Comparison of ENCODE assay signal across 1 cellular context in genomic region chr9:133058550-133059320, GRCh38.
TF ChIP-seq lines count a peak whose summit lies in the region.

No MANE protein-coding gene starts in this region.

TF ChIP-seq in K562, 482 proteins besides CTCF, POLR2A, EP300 and RAD21 (continued from another document and continues in another):
- TF ChIP-seq STAT6 (CRISPR knock-in tag; IDR thresholded peaks at IDR 0.05) = no peak
- peak in 1 of 2 experiments; percentile 85; a peak in 2 of 4 replicates for TF ChIP-seq MLLT1 (IDR thresholded peaks at IDR 0.05)
- TF ChIP-seq BCL6 (CRISPR knock-in tag; IDR thresholded peaks at IDR 0.05) = no peak
- no peak for TF ChIP-seq HMG20A (CRISPR knock-in tag; conservative IDR thresholded peaks at IDR 0.05)
- no peak for TF ChIP-seq TEAD1 (CRISPR knock-in tag; IDR thresholded peaks at IDR 0.05)
- no peak for TF ChIP-seq MIER1 (IDR thresholded peaks at IDR 0.05; ENCODE audit: low read depth)
- no peak for TF ChIP-seq BRD9 (IDR thresholded peaks at IDR 0.05; ENCODE audit: low read depth, partially characterized antibody)
- peak; percentile 58; the same call in 1 of the 2 replicates for TF ChIP-seq JUND (IDR thresholded peaks at IDR 0.05; ENCODE audit: borderline replicate concordance, low read depth, low read length)
- TF ChIP-seq JUND (tag; IDR thresholded peaks at IDR 0.05; ENCODE audit: borderline replicate concordance, low read depth, low read length) = peak; percentile 60; the same call in 1 of the 3 replicates
- TF ChIP-seq ZNF717 (CRISPR knock-in tag; IDR thresholded peaks at IDR 0.05) = no peak
- no peak for TF ChIP-seq ZNF217 (CRISPR knock-in tag; IDR thresholded peaks at IDR 0.05)
- TF ChIP-seq ZNF740 (CRISPR knock-in tag; IDR thresholded peaks at IDR 0.05) = no peak
- TF ChIP-seq ZNF740 (tag; IDR thresholded peaks at IDR 0.05) = no peak
- TF ChIP-seq PPARD (CRISPR knock-in tag; IDR thresholded peaks at IDR 0.05) = no peak
- no peak for TF ChIP-seq ZNF696 (CRISPR knock-in tag; conservative IDR thresholded peaks at IDR 0.05)
- no peak for TF ChIP-seq GTF2E2 (tag; IDR thresholded peaks at IDR 0.05)
- no peak for TF ChIP-seq ZFX (CRISPR knock-in tag; IDR thresholded peaks at IDR 0.05)
- no peak for TF ChIP-seq POLR3A (IDR thresholded peaks at IDR 0.05; ENCODE audit: borderline replicate concordance, extremely low read depth, insufficient read depth, insufficient read length)
- no peak for TF ChIP-seq THRAP3 (IDR thresholded peaks at IDR 0.05; ENCODE audit: borderline replicate concordance)
- no peak for TF ChIP-seq PYGO2 (tag; IDR thresholded peaks at IDR 0.05)
- no peak for TF ChIP-seq ZFPM2 (CRISPR knock-in tag; IDR thresholded peaks at IDR 0.05)
- no peak for TF ChIP-seq SREBF2 (CRISPR knock-in tag; IDR thresholded peaks at IDR 0.05)
- TF ChIP-seq HLTF (IDR thresholded peaks at IDR 0.05) = no peak
- no peak for TF ChIP-seq MAFF (IDR thresholded peaks at IDR 0.05; ENCODE audit: low read length)
- TF ChIP-seq TAL1 (IDR thresholded peaks at IDR 0.05) = no peak
- TF ChIP-seq LCOR (CRISPR knock-in tag; IDR thresholded peaks at IDR 0.05) = no peak
- no peak for TF ChIP-seq CGGBP1 (CRISPR knock-in tag; IDR thresholded peaks at IDR 0.05)
- TF ChIP-seq AFF1 (IDR thresholded peaks at IDR 0.05; ENCODE audit: low read depth in 1 of 2, partially characterized antibody in 2 of 2) = no peak
- no peak for TF ChIP-seq ZNF445 (CRISPR knock-in tag; IDR thresholded peaks at IDR 0.05; ENCODE audit: low read depth)
- TF ChIP-seq POU5F1 (IDR thresholded peaks at IDR 0.05; ENCODE audit: borderline replicate concordance, low read depth, low read length, partially characterized antibody) = no peak
- TF ChIP-seq DNMT1 (IDR thresholded peaks at IDR 0.05) = no peak
- no peak for TF ChIP-seq MITF (IDR thresholded peaks at IDR 0.05)
- TF ChIP-seq ZBTB2 (IDR thresholded peaks at IDR 0.05) = no peak
- TF ChIP-seq ZNF589 (CRISPR knock-in tag; IDR thresholded peaks at IDR 0.05; ENCODE audit: low read depth) = no peak
- TF ChIP-seq PTBP1 (IDR thresholded peaks at IDR 0.05; ENCODE audit: low read depth, low read length) = no peak
- TF ChIP-seq HDAC2 (IDR thresholded peaks at IDR 0.05) = peak; percentile 61; the same call in 1 of the 2 replicates
- no peak for TF ChIP-seq NR2F6 (CRISPR knock-in tag; IDR thresholded peaks at IDR 0.05)
- TF ChIP-seq ZNF561 (CRISPR knock-in tag; conservative IDR thresholded peaks at IDR 0.05) = no peak
- TF ChIP-seq NFXL1 (CRISPR knock-in tag; IDR thresholded peaks at IDR 0.05) = no peak
- no peak; the same call in 1 of the 2 replicates for TF ChIP-seq SP1 (CRISPR knock-in tag; IDR thresholded peaks at IDR 0.05)
- TF ChIP-seq HEY1 (CRISPR knock-in tag; IDR thresholded peaks at IDR 0.05; ENCODE audit: borderline replicate concordance) = no peak
- no peak for TF ChIP-seq ZNF695 (CRISPR knock-in tag; IDR thresholded peaks at IDR 0.05)
- no peak for TF ChIP-seq TAF1 (IDR thresholded peaks at IDR 0.05; ENCODE audit: control insufficient read depth, extremely low read depth, insufficient read depth, low read length, severe bottlenecking)
- TF ChIP-seq ELF2 (CRISPR knock-in tag; IDR thresholded peaks at IDR 0.05) = no peak
- TF ChIP-seq ZHX1 (conservative IDR thresholded peaks at IDR 0.05; ENCODE audit: low read length) = no peak
- TF ChIP-seq E2F5 (CRISPR knock-in tag; IDR thresholded peaks at IDR 0.05) = no peak
- TF ChIP-seq CBFA2T3 (IDR thresholded peaks at IDR 0.05) = peak; percentile 25
- TF ChIP-seq CEBPB (tag; IDR thresholded peaks at IDR 0.05) = peak; percentile 93
- no peak for TF ChIP-seq DACH1 (IDR thresholded peaks at IDR 0.05; ENCODE audit: partially characterized antibody)
- TF ChIP-seq U2AF1 (optimal IDR thresholded peaks at IDR 0.05; ENCODE audit: low read depth, low read length) = no peak
- no peak for TF ChIP-seq ZNF133 (CRISPR knock-in tag; IDR thresholded peaks at IDR 0.05)
- 0 out of 2 replicates have a peak, but pooled peaks have one; percentile 18 for TF ChIP-seq VEZF1 (CRISPR knock-in tag; IDR thresholded peaks at IDR 0.05)
- no peak for TF ChIP-seq TCF7L2 (IDR thresholded peaks at IDR 0.05; ENCODE audit: low read depth, low read length)
- no peak for TF ChIP-seq SRF (CRISPR knock-in tag; IDR thresholded peaks at IDR 0.05)
